Comparison of ENCODE assay signal across 9 cellular contexts in genomic region chr11:34653851-34654490, GRCh38. TPM values are rescaled to one million over a fixed set of nuclear protein-coding genes. Genes with fewer than 3 reads are reported as not detected.
DNase-seq lines count a peak whose midpoint lies in the region; ATAC-seq and TF ChIP-seq lines count a peak whose summit lies in the region.
"Had no signal": no experiment of that assay in that cellular context is flagged by ENCODE, and none has a peak within 500 bp of the region (broad histone marks: within the 10 kb centered on the region; RNA-seq: fewer than 3 reads in every experiment).

No MANE protein-coding gene starts in this region.

- ATAC-seq in heart left ventricle (peak in 3 of 4 donors; percentile 34 to 70 (median 55)), GM19395 (IDR thresholded peaks at IDR 0.05; ENCODE audit: unreplicated experiment) (no peak)

- intact Hi-C loops in activated CD4-positive, alpha-beta T cell treated with anti-CD3 and anti-CD28 coated beads, Interleukin-2, amount 10 ng/mL, durations not matched to agents 24 days and 14 days (cut with micrococcal nuclease), result loop anchor here (5.0 to 10.0 kb wide), 5 partner anchors 33 to 1008 kb away; partner anchors contain the start of gene TRIM44
- intact Hi-C loops in heart left ventricle (cut with DNase I), result no loop called here

- H3K9me3 ChIP-seq in heart left ventricle, result no peaks in the 10 kb centered on the region

- H3K4me3 ChIP-seq in heart left ventricle, result no peak overlapping the region

- peaks cover 0 to 24% (median 0%) of the 10 kb centered on the region in 12 donors for H3K4me1 ChIP-seq in heart left ventricle

- peaks cover 24% of the 10 kb centered on the region for H3K4me1 Mint-ChIP-seq in activated CD4-positive, alpha-beta T cell treated with anti-CD3 and anti-CD28 coated beads, Interleukin-2, amount 10 ng/mL, durations not matched to agents 24 days and 14 days

- DNase-seq in activated CD4-positive, alpha-beta T cell treated with anti-CD3 and anti-CD28 coated beads, Interleukin-2, amount 10 ng/mL, durations not matched to agents 24 days and 14 days, result no peak
- DNase-seq in activated CD4-positive, alpha-beta T cell treated with anti-CD3 and anti-CD28 coated beads, Interleukin-2, amount 50 U/mL, for 4 hours, result no peak
- peak; percentile 19 to 53 for DNase-seq in SW 1271 (lab: John Stamatoyannopoulos, UW)
- DNase-seq in heart left ventricle, result no peak
- peak in 10 of 49 donors; percentile 4 to 23 (median 14) for DNase-seq in substantia nigra (lab: John Stamatoyannopoulos, UW)
- no peak for DNase-seq in iPS-NIHi11 (ENCODE audit: low spot score)
- no peak for DNase-seq in GM19238 (ENCODE audit: insufficient read length, low spot score)

- H3K36me3 ChIP-seq in heart left ventricle, result no peaks in the 10 kb centered on the region

- H3K27me3 ChIP-seq in heart left ventricle, result no peaks in the 10 kb centered on the region

- no peak overlapping the region for H3K27ac ChIP-seq in heart left ventricle
- H3K27ac ChIP-seq in substantia nigra (ENCODE audit: low read depth, low read length, poor library complexity, severe bottlenecking), result peak overlapping the region; percentile 78

- TF ChIP-seq CTCF in heart left ventricle (IDR thresholded peaks at IDR 0.05), result no peak

- TF ChIP-seq POLR2A in heart left ventricle (IDR thresholded peaks at IDR 0.05), result no peak

- peak overlapping the region; percentile 19 for H3K4me3 Mint-ChIP-seq in activated CD4-positive, alpha-beta T cell treated with anti-CD3 and anti-CD28 coated beads, Interleukin-2, amount 10 ng/mL, durations not matched to agents 24 days and 14 days

- 82 to 87% (median 86%) methylated on average over 12 of the region's 12 CpGs for WGBS in heart left ventricle, 4 donors

- no peaks in the 10 kb centered on the region for H3K36me3 Mint-ChIP-seq in activated CD4-positive, alpha-beta T cell treated with anti-CD3 and anti-CD28 coated beads, Interleukin-2, amount 10 ng/mL, durations not matched to agents 24 days and 14 days (ENCODE audit: low read depth)

- no peak overlapping the region for H3K27ac Mint-ChIP-seq in activated CD4-positive, alpha-beta T cell treated with anti-CD3 and anti-CD28 coated beads, Interleukin-2, amount 10 ng/mL, durations not matched to agents 24 days and 14 days

- H3K27me3 Mint-ChIP-seq in activated CD4-positive, alpha-beta T cell treated with anti-CD3 and anti-CD28 coated beads, Interleukin-2, amount 10 ng/mL, durations not matched to agents 24 days and 14 days, result peaks cover 68% of the 10 kb centered on the region

- no peaks in the 10 kb centered on the region for H3K9me3 Mint-ChIP-seq in activated CD4-positive, alpha-beta T cell treated with anti-CD3 and anti-CD28 coated beads, Interleukin-2, amount 10 ng/mL, durations not matched to agents 24 days and 14 days

RNA-seq across cellular contexts. Expression of gene EHF, which starts 33.1 kb away (rescaled TPM):
- total RNA-seq in activated CD4-positive, alpha-beta T cell treated with anti-CD3 and anti-CD28 coated beads, Interleukin-2, amount 10 ng/mL, durations not matched to agents 24 days and 14 days, result not detected in 2 replicates
- 1 to 10 TPM in 2 of 9 donors, under 1 TPM in 7; 0.19 to 1.9 (median 0.71) TPM for total RNA-seq in heart left ventricle
- under 1 TPM; 0.26 to 0.50 TPM for polyA plus RNA-seq in heart left ventricle
- total RNA-seq: posterior vena cava had no signal

Comparison
In these comparisons a context has a peak if more than half of its experiments do, and no peak if none do; other contexts are left out.
1. DNase-seq: peak in SW 1271 (2 of 2); none in activated CD4-positive, alpha-beta T cell treated with anti-CD3 and anti-CD28 coated beads, Interleukin-2, amount 10 ng/mL, durations not matched to agents 24 days and 14 days (single experiment), activated CD4-positive, alpha-beta T cell treated with anti-CD3 and anti-CD28 coated beads, Interleukin-2, amount 50 U/mL, for 4 hours (0 of 2), heart left ventricle (0 of 5), iPS-NIHi11 (single experiment) and GM19238 (single experiment).